In the genomic region with DNA sequence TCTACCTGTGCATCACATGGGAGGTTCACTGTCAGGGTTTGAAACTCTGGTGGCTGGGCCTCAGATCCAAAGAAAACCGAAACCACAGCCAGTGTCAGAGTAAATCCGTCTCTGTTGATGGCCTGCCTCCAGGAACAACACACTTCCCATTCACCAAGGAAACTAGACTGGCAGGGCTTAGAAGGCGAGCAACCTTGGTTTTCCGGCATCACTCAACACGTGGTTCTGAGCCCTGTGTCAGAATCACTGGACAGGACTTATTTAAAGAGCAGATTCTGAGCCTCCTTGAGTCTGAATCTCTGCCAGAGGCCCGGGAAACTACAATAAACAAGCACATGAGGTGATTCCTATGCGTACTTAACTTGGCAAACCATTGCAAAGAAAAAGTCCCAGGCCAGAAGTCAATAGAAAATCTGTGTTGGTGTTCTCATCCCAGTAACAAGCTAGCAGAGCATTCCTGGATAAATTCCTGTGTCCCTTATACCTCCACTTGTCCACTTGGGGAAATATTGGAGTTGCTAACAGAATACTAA, we compare ENCODE assay signal across 10 cellular contexts.
DNase-seq lines count a peak whose midpoint lies in the region; ATAC-seq and TF ChIP-seq lines count a peak whose summit lies in the region.
"Had no signal": no experiment of that assay in that cellular context is flagged by ENCODE, and none has a peak within 500 bp of the region (broad histone marks: within the 10 kb centered on the region; RNA-seq: fewer than 3 reads in every experiment).

No MANE protein-coding gene starts in this region.

- H3K4me3 ChIP-seq in LNCaP clone FGC (ENCODE audit: low read depth, low read length) (peak overlapping the region; percentile 11; the same call in 1 of the 2 replicates), duodenal mucosa (ENCODE audit: low read depth in 1 of 2, low read length in 2 of 2) (peak overlapping the region; percentile 34 to 38), mesenchymal stem cell (ENCODE audit: insufficient read depth in 1 of 2, low read depth in 1 of 2, low read length in 2 of 2) (peak overlapping the region in 1 of 2 experiments; percentile 70), tibial nerve (peak overlapping the region in 1 of 4 donors; percentile 27)

- no peak overlapping the region for H3K27ac Mint-ChIP-seq in T-cell
- H3K27ac Mint-ChIP-seq in activated CD4-positive, alpha-beta memory T cell treated with anti-CD3 and anti-CD28 coated beads for 36 hours: no peak overlapping the region

- peak overlapping the region; percentile 34 for H3K27ac ChIP-seq in duodenal mucosa (ENCODE audit: low read depth, low read length)
- no peak overlapping the region for H3K27ac ChIP-seq in mesenchymal stem cell (ENCODE audit: low read length, poor library complexity, severe bottlenecking)
- H3K27ac ChIP-seq in tibial nerve: peak overlapping the region in 3 of 4 donors; percentile 69 to 79 (median 73)

- CTCF ChIA-PET in T-cell (lab: Charles Lee): no interaction called here
- CTCF ChIA-PET in activated CD4-positive, alpha-beta memory T cell treated with anti-CD3 and anti-CD28 coated beads for 36 hours (lab: Charles Lee): no interaction called here

- peak in 1 of 2 donors; percentile 14 for TF ChIP-seq EP300 in tibial nerve (IDR thresholded peaks at IDR 0.05)

- no peak overlapping the region for H3K18ac ChIP-seq in mesenchymal stem cell (ENCODE audit: low read depth in 1 of 2, low read length in 2 of 2)

- H3K79me1 ChIP-seq in mesenchymal stem cell (replicated peaks; ENCODE audit: low read length, poor library complexity, severe bottlenecking): no peaks in the 10 kb centered on the region

- no peak overlapping the region for H2BK120ac ChIP-seq in mesenchymal stem cell (ENCODE audit: low read depth, low read length)

- H3K23ac ChIP-seq in mesenchymal stem cell (ENCODE audit: low read length in 2 of 2): no peak overlapping the region

- H3K4me1 Mint-ChIP-seq in T-cell: no peaks in the 10 kb centered on the region
- H3K4me1 Mint-ChIP-seq in activated CD4-positive, alpha-beta memory T cell treated with anti-CD3 and anti-CD28 coated beads for 36 hours (ENCODE audit: low read depth): no peaks in the 10 kb centered on the region

- TF ChIP-seq CTCF in LNCaP clone FGC (IDR thresholded peaks at IDR 0.05; ENCODE audit: control insufficient read depth, extremely low read depth, insufficient read depth): no peak
- TF ChIP-seq CTCF in tibial nerve (IDR thresholded peaks at IDR 0.05): no peak

- TF ChIP-seq POLR2A in tibial nerve (IDR thresholded peaks at IDR 0.05): no peak

- intact Hi-C loops in activated CD4-positive, alpha-beta memory T cell treated with anti-CD3 and anti-CD28 coated beads for 36 hours (cut with micrococcal nuclease): no loop called here

- POLR2A ChIA-PET in T-cell (lab: Charles Lee): no interaction called here
- POLR2A ChIA-PET in activated CD4-positive, alpha-beta memory T cell treated with anti-CD3 and anti-CD28 coated beads for 36 hours (lab: Charles Lee): no interaction called here

- H2BK15ac ChIP-seq in mesenchymal stem cell (ENCODE audit: low read depth, poor library complexity, severe bottlenecking): no peak overlapping the region

- H3K36me3 ChIP-seq in duodenal mucosa (ENCODE audit: control insufficient read depth in 1 of 2, insufficient read depth in 2 of 2, low read length in 2 of 2) (no peaks in the 10 kb centered on the region), mesenchymal stem cell (ENCODE audit: control insufficient read depth in 1 of 2, insufficient read depth in 2 of 2, low read depth in 1 of 2, low read length in 2 of 2) (no peaks in the 10 kb centered on the region), tibial nerve (no peaks in the 10 kb centered on the region)

- H3K9me3 ChIP-seq in duodenal mucosa (ENCODE audit: control insufficient read depth in 1 of 2, low read length in 2 of 2): no peaks in the 10 kb centered on the region
- no peaks in the 10 kb centered on the region for H3K9me3 ChIP-seq in mesenchymal stem cell (ENCODE audit: control insufficient read depth, low read length)
- H3K9me3 ChIP-seq in tibial nerve: no peaks in the 10 kb centered on the region

- H3K27me3 Mint-ChIP-seq in T-cell: peaks cover 4 to 11% of the 10 kb centered on the region in 2 donors
- no peaks in the 10 kb centered on the region for H3K27me3 Mint-ChIP-seq in activated CD4-positive, alpha-beta memory T cell treated with anti-CD3 and anti-CD28 coated beads for 36 hours

- H3K9me3 Mint-ChIP-seq in T-cell: no peaks in the 10 kb centered on the region
- no peaks in the 10 kb centered on the region for H3K9me3 Mint-ChIP-seq in activated CD4-positive, alpha-beta memory T cell treated with anti-CD3 and anti-CD28 coated beads for 36 hours

- no peak overlapping the region for H2BK5ac ChIP-seq in mesenchymal stem cell (ENCODE audit: low read depth, low read length, poor library complexity, severe bottlenecking)

- H3K4me2 ChIP-seq in mesenchymal stem cell (ENCODE audit: low read length, poor library complexity, severe bottlenecking): no peak overlapping the region

- 90% methylated on average over 7 of the region's 7 CpGs for WGBS in mesenchymal stem cell
- 56 to 63% methylated on average over 7 of the region's 7 CpGs for WGBS in tibial nerve, 2 donors

- H2BK12ac ChIP-seq in mesenchymal stem cell (ENCODE audit: low read length in 2 of 2): no peak overlapping the region

- H4K91ac ChIP-seq in mesenchymal stem cell (ENCODE audit: low read length): no peak overlapping the region

- no peak for ATAC-seq in T-cell (replicated peaks in 1 of 4)

- H3K14ac ChIP-seq in mesenchymal stem cell (ENCODE audit: low read length in 2 of 2): no peak overlapping the region

- H3K4me1 ChIP-seq in duodenal mucosa (ENCODE audit: control insufficient read depth in 1 of 2, insufficient read depth in 2 of 2, low read length in 2 of 2) (peaks cover 15 to 30% of the 10 kb centered on the region in 2 donors), mesenchymal stem cell (ENCODE audit: control insufficient read depth, insufficient read depth, low read depth, low read length) (no peaks in the 10 kb centered on the region), tibial nerve (peaks cover 0 to 16% (median 4%) of the 10 kb centered on the region in 4 donors)

- no peak overlapping the region for H3K9ac ChIP-seq in duodenal mucosa (ENCODE audit: low read depth in 1 of 2, low read length in 2 of 2)
- peak overlapping the region; percentile 85 for H3K9ac ChIP-seq in mesenchymal stem cell (ENCODE audit: low read length)

- H3K27me3 ChIP-seq in duodenal mucosa (ENCODE audit: control insufficient read depth in 1 of 2, insufficient read depth in 2 of 2, low read length in 2 of 2): no peaks in the 10 kb centered on the region
- H3K27me3 ChIP-seq in mesenchymal stem cell (ENCODE audit: control insufficient read depth in 1 of 2, insufficient read depth in 1 of 2, low read length in 2 of 2): no peaks in the 10 kb centered on the region
- no peaks in the 10 kb centered on the region for H3K27me3 ChIP-seq in tibial nerve

- DNase-seq in LNCaP clone FGC (ENCODE audit: low read depth) (peak; percentile 96), mesenchymal stem cell (peak; percentile 1), tibial nerve (ENCODE audit: low spot score in 2 of 2) (peak; percentile 40 to 72), T-cell (no peak), GOT3 (lab: John Stamatoyannopoulos, UW) (no peak), superior temporal gyrus (ENCODE audit: extremely low spot score) (no peak)
- no peak for DNase-seq in activated CD4-positive, alpha-beta memory T cell treated with anti-CD3 and anti-CD28 coated beads for 36 hours
- DNase-seq: NCI-H1436 treated with DMSO at 0.1 percent for 48 hours; stimulated activated CD8-positive, alpha-beta memory T cell treated with anti-CD3 and anti-CD28 coated beads, Interleukin-4, amount 100 ng/mL, for 48 hours had no signal

- H2AK5ac ChIP-seq in mesenchymal stem cell (ENCODE audit: low read length, severe bottlenecking): no peak overlapping the region

- no peak overlapping the region for H3K4ac ChIP-seq in mesenchymal stem cell (ENCODE audit: low read depth in 1 of 2, low read length in 2 of 2)

- no peak overlapping the region for H4K8ac ChIP-seq in mesenchymal stem cell (ENCODE audit: low read length)

- no peaks in the 10 kb centered on the region for H3K36me3 Mint-ChIP-seq in T-cell
- H3K36me3 Mint-ChIP-seq in activated CD4-positive, alpha-beta memory T cell treated with anti-CD3 and anti-CD28 coated beads for 36 hours: no peaks in the 10 kb centered on the region

- H2AFZ ChIP-seq in mesenchymal stem cell (ENCODE audit: low read depth, low read length): no peak overlapping the region

- no peak overlapping the region for H3K4me3 Mint-ChIP-seq in T-cell
- no peak overlapping the region for H3K4me3 Mint-ChIP-seq in activated CD4-positive, alpha-beta memory T cell treated with anti-CD3 and anti-CD28 coated beads for 36 hours

Comparison
In these comparisons a context has a peak if more than half of its experiments do, and no peak if none do; other contexts are left out.
1. DNase-seq: peak in LNCaP clone FGC (single experiment), mesenchymal stem cell (single experiment) and tibial nerve (2 of 2); none in T-cell (0 of 34), GOT3 (single experiment), activated CD4-positive, alpha-beta memory T cell treated with anti-CD3 and anti-CD28 coated beads for 36 hours (single experiment) and superior temporal gyrus (single experiment).